ENCODE assay signal across 14 cellular contexts in genomic region chr9:76180541-76180940, GRCh38.
DNase-seq lines count a peak whose midpoint lies in the region; ATAC-seq and TF ChIP-seq lines count a peak whose summit lies in the region.
"Had no signal": no experiment of that assay in that cellular context is flagged by ENCODE, and none has a peak within 500 bp of the region (broad histone marks: within the 10 kb centered on the region; RNA-seq: fewer than 3 reads in every experiment).

No MANE protein-coding gene starts in this region.

- no peak overlapping the region for H3K9ac ChIP-seq in neuronal stem cell (ENCODE audit: low read depth, low read length, poor library complexity)

- H3K36me3 Mint-ChIP-seq in Caco-2 (ENCODE audit: insufficient read depth, unreplicated experiment) = no peaks in the 10 kb centered on the region
- H3K36me3 Mint-ChIP-seq in activated T-cell treated with anti-CD3 and anti-CD28 coated beads, Interleukin-2, amount 50 U/mL, for 4 hours (ENCODE audit: insufficient read depth) = peaks cover 31% of the 10 kb centered on the region

- no peak overlapping the region for H3K4ac ChIP-seq in neuronal stem cell (ENCODE audit: low read length)

- WGBS in neuronal stem cell (ENCODE audit: extremely low coverage in 2 of 2, insufficient read length in 2 of 2, insufficient replicate concordance in 1 of 2), 2 donors = no CpG with 5 or more reads among the region's 3 CpGs
- WGBS in adrenal gland, 4 donors = 65 to 84% (median 76%) methylated on average over 3 of the region's 3 CpGs

- POLR2A ChIA-PET in Caco-2 (lab: Charles Lee) = no interaction called here

- peak overlapping the region; percentile 64 for H3K27ac Mint-ChIP-seq in Caco-2 (ENCODE audit: unreplicated experiment)

- no peaks in the 10 kb centered on the region for H3K27me3 ChIP-seq in Caco-2 (replicated peaks; ENCODE audit: control insufficient read depth, insufficient read depth, low read length)
- H3K27me3 ChIP-seq in neuronal stem cell (ENCODE audit: control insufficient read depth in 3 of 3, insufficient read depth in 3 of 3, low read depth in 1 of 3, low read length in 3 of 3) = no peaks in the 10 kb centered on the region
- no peaks in the 10 kb centered on the region for H3K27me3 ChIP-seq in adrenal gland

- no peaks in the 10 kb centered on the region for H3K27me3 Mint-ChIP-seq in Caco-2 (ENCODE audit: insufficient read depth, unreplicated experiment)
- no peaks in the 10 kb centered on the region for H3K27me3 Mint-ChIP-seq in activated T-cell treated with anti-CD3 and anti-CD28 coated beads, Interleukin-2, amount 50 U/mL, for 4 hours (ENCODE audit: low read depth)
- H3K27me3 Mint-ChIP-seq: CD8-positive, alpha-beta memory T cell had no signal

- peak overlapping the region; percentile 16 for H3K4me3 Mint-ChIP-seq in Caco-2 (ENCODE audit: unreplicated experiment)
- H3K4me3 Mint-ChIP-seq in activated T-cell treated with anti-CD3 and anti-CD28 coated beads, Interleukin-2, amount 50 U/mL, for 4 hours = no peak overlapping the region
- H3K4me3 Mint-ChIP-seq: CD8-positive, alpha-beta memory T cell had no signal

- no peak overlapping the region for H2BK120ac ChIP-seq in neuronal stem cell (ENCODE audit: low read depth, low read length)

- no peak overlapping the region for H4K91ac ChIP-seq in neuronal stem cell (ENCODE audit: low read depth, low read length, poor library complexity)

- H3K4me1 ChIP-seq in Caco-2 (peaks cover 12% of the 10 kb centered on the region), neuronal stem cell (ENCODE audit: control insufficient read depth in 2 of 2, insufficient read depth in 1 of 2, low read depth in 1 of 2, low read length in 2 of 2) (peaks cover 8 to 16% of the 10 kb centered on the region in 2 donors), adrenal gland (replicated peaks in 1 of 2) (no peaks in the 10 kb centered on the region)

- no peak overlapping the region for H2BK12ac ChIP-seq in neuronal stem cell (ENCODE audit: low read length)

- no peaks in the 10 kb centered on the region for H3K9me3 ChIP-seq in Caco-2
- no peaks in the 10 kb centered on the region for H3K9me3 ChIP-seq in neuronal stem cell (replicated peaks in 1 of 2; ENCODE audit: control insufficient read depth in 2 of 2, insufficient read depth in 1 of 2, low read depth in 1 of 2, low read length in 2 of 2)
- no peaks in the 10 kb centered on the region for H3K9me3 ChIP-seq in adrenal gland (replicated peaks in 1 of 3)

- H3K4me3 ChIP-seq in Caco-2 (ENCODE audit: low read depth, low read length) (no peak overlapping the region), fibroblast of the aortic adventitia (ENCODE audit: low read depth, low read length) (no peak overlapping the region), neuronal stem cell (ENCODE audit: low read length in 2 of 2) (peak overlapping the region in 1 of 2 donors; percentile 55), adrenal gland (no peak overlapping the region)

- H3K23ac ChIP-seq in neuronal stem cell (ENCODE audit: low read depth, low read length, poor library complexity) = no peak overlapping the region

- TF ChIP-seq POLR2A in adrenal gland (IDR thresholded peaks at IDR 0.05) = no peak

- peak overlapping the region; percentile 62 for H2AFZ ChIP-seq in neuronal stem cell (ENCODE audit: low read length)

- TF ChIP-seq CTCF in Caco-2 (IDR thresholded peaks at IDR 0.05; ENCODE audit: insufficient read depth in 1 of 2, low read depth in 1 of 2, low read length in 1 of 2, severe bottlenecking in 1 of 2, unreplicated experiment in 1 of 2) (no peak), fibroblast of the aortic adventitia (IDR thresholded peaks at IDR 0.05; ENCODE audit: insufficient read depth, low read length) (no peak), adrenal gland (IDR thresholded peaks at IDR 0.05) (no peak)

- no peak overlapping the region for H3K18ac ChIP-seq in neuronal stem cell (ENCODE audit: low read length)

- no peak overlapping the region for H2BK5ac ChIP-seq in neuronal stem cell (ENCODE audit: low read length)

- no TSS peak for BruUV-seq in Caco-2 (replicated peaks; lab: Mats Ljungman, UMichigan)

- no peaks in the 10 kb centered on the region for H3K79me1 ChIP-seq in neuronal stem cell (ENCODE audit: low read depth, low read length)

- intact Hi-C loops in Caco-2 (cut with micrococcal nuclease; ENCODE audit: unreplicated experiment) (no loop called here), adrenal gland (cut with DNase I) (no loop called here)

- DNase-seq in Caco-2 (peak; percentile 25 to 61), NCI-H2029 treated with DMSO at 0.1 percent for 48 hours (lab: John Stamatoyannopoulos, UW) (peak; percentile 73), fibroblast of the aortic adventitia (ENCODE audit: low read depth) (peak; percentile 55), neuronal stem cell (ENCODE audit: low spot score) (no peak), adrenal gland (no peak), caudate nucleus (lab: John Stamatoyannopoulos, UW) (no peak)
- no peak for DNase-seq in activated T-cell treated with anti-CD3 and anti-CD28 coated beads, Interleukin-2, amount 50 U/mL, for 4 hours
- DNase-seq: CD8-positive, alpha-beta memory T cell; left ventricle myocardium superior; NCI-H1048; stimulated activated CD4-positive, alpha-beta T cell treated with anti-CD3 and anti-CD28 coated beads, Interleukin-2, amount 100 ng/mL, for 48 hours; stimulated activated naive CD4-positive, alpha-beta T cell had no signal

- H2BK15ac ChIP-seq in neuronal stem cell (ENCODE audit: low read length) = no peak overlapping the region

- H3K4me2 ChIP-seq in neuronal stem cell (ENCODE audit: insufficient read depth, low read length, poor library complexity, severe bottlenecking) = no peak overlapping the region

- no peaks in the 10 kb centered on the region for H3K36me3 ChIP-seq in Caco-2 (ENCODE audit: control insufficient read depth, insufficient read depth, low read length)
- H3K36me3 ChIP-seq in neuronal stem cell (replicated peaks in 1 of 2; ENCODE audit: control insufficient read depth in 2 of 2, insufficient read depth in 2 of 2, low read length in 2 of 2) = peaks cover 0 to 18% of the 10 kb centered on the region in 2 donors
- H3K36me3 ChIP-seq in adrenal gland (replicated peaks in 1 of 2) = peaks cover 0 to 2% of the 10 kb centered on the region in 2 donors

- H3K9me3 Mint-ChIP-seq in Caco-2 (ENCODE audit: unreplicated experiment) = no peaks in the 10 kb centered on the region
- no peaks in the 10 kb centered on the region for H3K9me3 Mint-ChIP-seq in activated T-cell treated with anti-CD3 and anti-CD28 coated beads, Interleukin-2, amount 50 U/mL, for 4 hours
- H3K9me3 Mint-ChIP-seq: activated naive CD4-positive, alpha-beta T cell treated with anti-CD3 and anti-CD28 coated beads, Interleukin-2, amount 50 U/mL, for 72 hours had no signal

- peaks cover 13% of the 10 kb centered on the region for H3K4me1 Mint-ChIP-seq in Caco-2 (ENCODE audit: low read depth, unreplicated experiment)
- H3K4me1 Mint-ChIP-seq in activated T-cell treated with anti-CD3 and anti-CD28 coated beads, Interleukin-2, amount 50 U/mL, for 4 hours (ENCODE audit: low read depth) = no peaks in the 10 kb centered on the region

- no peak overlapping the region for H3K27ac ChIP-seq in neuronal stem cell (replicated peaks; ENCODE audit: low read length)
- no peak overlapping the region for H3K27ac ChIP-seq in adrenal gland
- H3K27ac ChIP-seq in caudate nucleus (ENCODE audit: low read depth, low read length) = no peak overlapping the region

- no peak overlapping the region for H2AK5ac ChIP-seq in neuronal stem cell (ENCODE audit: low read depth, low read length)

- CTCF ChIA-PET in Caco-2 (lab: Charles Lee) = no interaction called here

- ATAC-seq in activated T-cell treated with anti-CD3 and anti-CD28 coated beads, Interleukin-2, amount 50 U/mL, for 4 hours = no peak
- no peak for ATAC-seq in HG02798 (IDR thresholded peaks at IDR 0.05; ENCODE audit: poor library complexity, unreplicated experiment)
- ATAC-seq: left ventricle myocardium superior had no signal

- H3K14ac ChIP-seq in neuronal stem cell (ENCODE audit: low read length) = no peak overlapping the region

- H4K8ac ChIP-seq in neuronal stem cell (ENCODE audit: low read depth, low read length) = no peak overlapping the region

Comparison
In these comparisons a context has a peak if more than half of its experiments do, and no peak if none do; other contexts are left out.
1. DNase-seq: peak in Caco-2 (2 of 2), NCI-H2029 treated with DMSO at 0.1 percent for 48 hours (single experiment) and fibroblast of the aortic adventitia (single experiment); none in neuronal stem cell (single experiment), activated T-cell treated with anti-CD3 and anti-CD28 coated beads, Interleukin-2, amount 50 U/mL, for 4 hours (single experiment), adrenal gland (0 of 7) and caudate nucleus (0 of 61).